Comparison of ENCODE assay signal across 1 cellular context in genomic region chr5:95283761-95284511, GRCh38.
A peak's percentile ranks its signal among the peaks of the same experiment; 100 is the strongest.
TF ChIP-seq lines count a peak whose summit lies in the region.

No MANE protein-coding gene starts in this region.

TF ChIP-seq in GM12878, 131 proteins besides CTCF, POLR2A, EP300 and RAD21 (continued from another document):
- TF ChIP-seq, protein P1, sequence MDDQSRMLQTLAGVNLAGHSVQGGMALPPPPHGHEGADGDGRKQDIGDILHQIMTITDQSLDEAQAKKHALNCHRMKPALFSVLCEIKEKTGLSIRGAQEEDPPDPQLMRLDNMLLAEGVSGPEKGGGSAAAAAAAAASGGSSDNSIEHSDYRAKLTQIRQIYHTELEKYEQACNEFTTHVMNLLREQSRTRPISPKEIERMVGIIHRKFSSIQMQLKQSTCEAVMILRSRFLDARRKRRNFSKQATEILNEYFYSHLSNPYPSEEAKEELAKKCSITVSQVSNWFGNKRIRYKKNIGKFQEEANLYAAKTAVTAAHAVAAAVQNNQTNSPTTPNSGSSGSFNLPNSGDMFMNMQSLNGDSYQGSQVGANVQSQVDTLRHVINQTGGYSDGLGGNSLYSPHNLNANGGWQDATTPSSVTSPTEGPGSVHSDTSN (IDR thresholded peaks at IDR 0.05; ENCODE audit: insufficient replicate concordance, low read depth, low read length): no peak
- TF ChIP-seq RUNX3 (IDR thresholded peaks at IDR 0.05; ENCODE audit: low read length): no peak
- no peak for TF ChIP-seq CEBPB (IDR thresholded peaks at IDR 0.05; ENCODE audit: borderline replicate concordance in 1 of 2, low read depth in 2 of 2, low read length in 2 of 2)
- 0 out of 2 replicates have a peak, but pooled peaks have one; percentile 64 for TF ChIP-seq NFXL1 (IDR thresholded peaks at IDR 0.05; ENCODE audit: borderline replicate concordance)
- no peak for TF ChIP-seq TCF7 (IDR thresholded peaks at IDR 0.05; ENCODE audit: borderline replicate concordance)
- no peak for TF ChIP-seq NR2F1 (conservative IDR thresholded peaks at IDR 0.05)
- peak; percentile 43 for TF ChIP-seq IKZF1 (conservative IDR thresholded peaks at IDR 0.05)
- no peak for TF ChIP-seq STAT1 (conservative IDR thresholded peaks at IDR 0.05)
- TF ChIP-seq, protein P2, sequence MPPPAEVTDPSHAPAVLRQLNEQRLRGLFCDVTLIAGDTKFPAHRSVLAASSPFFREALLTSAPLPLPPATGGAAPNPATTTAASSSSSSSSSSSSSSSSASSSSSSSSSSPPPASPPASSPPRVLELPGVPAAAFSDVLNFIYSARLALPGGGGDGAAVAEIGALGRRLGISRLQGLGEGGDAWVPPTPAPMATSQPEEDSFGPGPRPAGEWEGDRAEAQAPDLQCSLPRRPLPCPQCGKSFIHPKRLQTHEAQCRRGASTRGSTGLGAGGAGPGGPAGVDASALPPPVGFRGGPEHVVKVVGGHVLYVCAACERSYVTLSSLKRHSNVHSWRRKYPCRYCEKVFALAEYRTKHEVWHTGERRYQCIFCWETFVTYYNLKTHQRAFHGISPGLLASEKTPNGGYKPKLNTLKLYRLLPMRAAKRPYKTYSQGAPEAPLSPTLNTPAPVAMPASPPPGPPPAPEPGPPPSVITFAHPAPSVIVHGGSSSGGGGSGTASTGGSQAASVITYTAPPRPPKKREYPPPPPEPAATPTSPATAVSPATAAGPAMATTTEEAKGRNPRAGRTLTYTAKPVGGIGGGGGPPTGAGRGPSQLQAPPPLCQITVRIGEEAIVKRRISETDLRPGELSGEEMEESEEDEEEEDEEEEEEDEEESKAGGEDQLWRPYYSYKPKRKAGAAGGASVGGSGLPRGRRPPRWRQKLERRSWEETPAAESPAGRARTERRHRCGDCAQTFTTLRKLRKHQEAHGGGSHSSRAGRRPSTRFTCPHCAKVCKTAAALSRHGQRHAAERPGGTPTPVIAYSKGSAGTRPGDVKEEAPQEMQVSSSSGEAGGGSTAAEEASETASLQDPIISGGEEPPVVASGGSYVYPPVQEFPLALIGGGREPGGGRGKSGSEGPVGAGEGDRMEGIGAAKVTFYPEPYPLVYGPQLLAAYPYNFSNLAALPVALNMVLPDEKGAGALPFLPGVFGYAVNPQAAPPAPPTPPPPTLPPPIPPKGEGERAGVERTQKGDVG (CRISPR knock-in tag; IDR thresholded peaks at IDR 0.05): no peak
- no peak for TF ChIP-seq YBX1 (IDR thresholded peaks at IDR 0.05)
- TF ChIP-seq MYB (IDR thresholded peaks at IDR 0.05; ENCODE audit: borderline replicate concordance, low read depth, low read length): no peak
- TF ChIP-seq MAX (IDR thresholded peaks at IDR 0.05; ENCODE audit: low read depth, low read length): no peak
